14 cellular contexts compared by ENCODE assay signal in genomic region chr15:101062471-101063171, GRCh38.
DNase-seq lines count a peak whose midpoint lies in the region; ATAC-seq and TF ChIP-seq lines count a peak whose summit lies in the region.
"Had no signal": no experiment of that assay in that cellular context is flagged by ENCODE, and none has a peak within 500 bp of the region (broad histone marks: within the 10 kb centered on the region; RNA-seq: fewer than 3 reads in every experiment).

No MANE protein-coding gene starts in this region.

- peaks cover 3% of the 10 kb centered on the region for H3F3A ChIP-seq in neural progenitor cell (ENCODE audit: low read depth)
- H3F3A ChIP-seq in smooth muscle cell (ENCODE audit: low read depth): no peaks in the 10 kb centered on the region

- H3K27me3 ChIP-seq in H7 (ENCODE audit: control insufficient read depth, insufficient read depth, low read length) (no peaks in the 10 kb centered on the region), OCI-LY3 (ENCODE audit: low read depth, low read length) (no peaks in the 10 kb centered on the region), neural progenitor cell (no peaks in the 10 kb centered on the region), smooth muscle cell (ENCODE audit: low read depth) (no peaks in the 10 kb centered on the region)

- peak overlapping the region; percentile 44 for H3K27ac ChIP-seq in OCI-LY3 (ENCODE audit: low read length)
- no peak overlapping the region for H3K27ac ChIP-seq in neural progenitor cell
- H3K27ac ChIP-seq in smooth muscle cell (ENCODE audit: low read depth): no peak overlapping the region

- H3K79me2 ChIP-seq in OCI-LY3 (ENCODE audit: low read length): no peaks in the 10 kb centered on the region
- no peaks in the 10 kb centered on the region for H3K79me2 ChIP-seq in neural progenitor cell (ENCODE audit: low read depth)
- no peaks in the 10 kb centered on the region for H3K79me2 ChIP-seq in smooth muscle cell (ENCODE audit: low read depth)

- H3K4me3 Mint-ChIP-seq in neural progenitor cell: no peak overlapping the region
- H3K4me3 Mint-ChIP-seq in activated T-helper 1 cell treated with anti-CD3 and anti-CD28 coated beads, Interleukin-12 subunit alpha, Interleukin-12 subunit beta, Interleukin-2, Interleukin-4 antibody, amounts not matched to agents 30 ng/mL and 10 ng/mL and 1 ng/mL, durations not matched to agents 14 hours and 24 hours and 36 hours: no peak overlapping the region
- H3K4me3 Mint-ChIP-seq: T-helper 1 cell treated with Interleukin-12 subunit alpha and Interleukin-12 subunit beta and Interleukin-4 antibody, amounts not matched to agents 30 μg/mL and 1 μg/mL, for 36 hours had no signal

- H3K4me1 Mint-ChIP-seq in neural progenitor cell: peaks cover 25% of the 10 kb centered on the region
- no peaks in the 10 kb centered on the region for H3K4me1 Mint-ChIP-seq in activated T-helper 1 cell treated with anti-CD3 and anti-CD28 coated beads, Interleukin-12 subunit alpha, Interleukin-12 subunit beta, Interleukin-2, Interleukin-4 antibody, amounts not matched to agents 30 ng/mL and 10 ng/mL and 1 ng/mL, durations not matched to agents 14 hours and 24 hours and 36 hours (ENCODE audit: low read depth)

- H3K9me3 ChIP-seq in OCI-LY3 (ENCODE audit: insufficient read depth, low read length) (no peaks in the 10 kb centered on the region), neural progenitor cell (ENCODE audit: low read depth) (no peaks in the 10 kb centered on the region), smooth muscle cell (replicated peaks; ENCODE audit: low read depth) (no peaks in the 10 kb centered on the region)
- H3K9me3 ChIP-seq: thoracic aorta had no signal

- H3K9me3 Mint-ChIP-seq in neural progenitor cell: peaks cover 7% of the 10 kb centered on the region
- H3K9me3 Mint-ChIP-seq in activated T-helper 1 cell treated with anti-CD3 and anti-CD28 coated beads, Interleukin-12 subunit alpha, Interleukin-12 subunit beta, Interleukin-2, Interleukin-4 antibody, amounts not matched to agents 30 ng/mL and 10 ng/mL and 1 ng/mL, durations not matched to agents 14 hours and 24 hours and 36 hours: no peaks in the 10 kb centered on the region
- H3K9me3 Mint-ChIP-seq: T-helper 1 cell treated with Interleukin-12 subunit alpha and Interleukin-12 subunit beta and Interleukin-4 antibody, amounts not matched to agents 30 μg/mL and 1 μg/mL, for 36 hours had no signal

- peaks cover 1% of the 10 kb centered on the region for H3K36me3 Mint-ChIP-seq in neural progenitor cell
- no peaks in the 10 kb centered on the region for H3K36me3 Mint-ChIP-seq in activated T-helper 1 cell treated with anti-CD3 and anti-CD28 coated beads, Interleukin-12 subunit alpha, Interleukin-12 subunit beta, Interleukin-2, Interleukin-4 antibody, amounts not matched to agents 30 ng/mL and 10 ng/mL and 1 ng/mL, durations not matched to agents 14 hours and 24 hours and 36 hours (ENCODE audit: low read depth)

- TF ChIP-seq CTCF in OCI-LY3 (IDR thresholded peaks at IDR 0.05; ENCODE audit: low read depth, low read length) (no peak), neural progenitor cell (IDR thresholded peaks at IDR 0.05) (no peak), smooth muscle cell (IDR thresholded peaks at IDR 0.05; ENCODE audit: borderline replicate concordance, insufficient read depth, poor library complexity, severe bottlenecking) (no peak)

- H3K36me3 ChIP-seq in H7 (replicated peaks; ENCODE audit: control insufficient read depth, insufficient read depth, low read length) (no peaks in the 10 kb centered on the region), OCI-LY3 (replicated peaks; ENCODE audit: low read depth, low read length) (peaks cover 78% of the 10 kb centered on the region), neural progenitor cell (no peaks in the 10 kb centered on the region), smooth muscle cell (ENCODE audit: low read depth) (no peaks in the 10 kb centered on the region)

- H3K9ac ChIP-seq in OCI-LY3 (ENCODE audit: low read length) (no peak overlapping the region), neural progenitor cell (no peak overlapping the region), smooth muscle cell (ENCODE audit: low read depth) (no peak overlapping the region)

- peaks cover 7% of the 10 kb centered on the region for H3K27me3 Mint-ChIP-seq in neural progenitor cell (ENCODE audit: insufficient read depth, low read depth)
- peaks cover 3% of the 10 kb centered on the region for H3K27me3 Mint-ChIP-seq in activated T-helper 1 cell treated with anti-CD3 and anti-CD28 coated beads, Interleukin-12 subunit alpha, Interleukin-12 subunit beta, Interleukin-2, Interleukin-4 antibody, amounts not matched to agents 30 ng/mL and 10 ng/mL and 1 ng/mL, durations not matched to agents 14 hours and 24 hours and 36 hours (ENCODE audit: insufficient read depth)

- H2AFZ ChIP-seq in OCI-LY3 (ENCODE audit: low read depth, low read length) (no peak overlapping the region), neural progenitor cell (replicated peaks) (no peak overlapping the region), smooth muscle cell (ENCODE audit: low read depth) (no peak overlapping the region)

- H3K27ac Mint-ChIP-seq in neural progenitor cell: peak overlapping the region; percentile 76
- no peak overlapping the region for H3K27ac Mint-ChIP-seq in activated T-helper 1 cell treated with anti-CD3 and anti-CD28 coated beads, Interleukin-12 subunit alpha, Interleukin-12 subunit beta, Interleukin-2, Interleukin-4 antibody, amounts not matched to agents 30 ng/mL and 10 ng/mL and 1 ng/mL, durations not matched to agents 14 hours and 24 hours and 36 hours
- H3K27ac Mint-ChIP-seq: T-helper 1 cell treated with Interleukin-12 subunit alpha and Interleukin-12 subunit beta and Interleukin-4 antibody, amounts not matched to agents 30 μg/mL and 1 μg/mL, for 36 hours had no signal

- ATAC-seq in GM18519 (IDR thresholded peaks at IDR 0.05; ENCODE audit: low FRiP score, unreplicated experiment): peak; percentile 43

- 83% methylated on average over 18 of the region's 18 CpGs for WGBS in smooth muscle cell (ENCODE audit: low lambda C conversion rate)

- H4K20me1 ChIP-seq in OCI-LY3 (ENCODE audit: insufficient read depth, low read length): 0 out of 2 replicates have a peak, but pooled peaks cover 12% of the 10 kb centered on the region
- no peaks in the 10 kb centered on the region for H4K20me1 ChIP-seq in neural progenitor cell (ENCODE audit: low read depth)
- H4K20me1 ChIP-seq in smooth muscle cell (ENCODE audit: low read depth): no peaks in the 10 kb centered on the region

- intact Hi-C loops in activated T-helper 1 cell treated with anti-CD3 and anti-CD28 coated beads, Interleukin-12 subunit alpha, Interleukin-12 subunit beta, Interleukin-2, Interleukin-4 antibody, amounts not matched to agents 30 ng/mL and 10 ng/mL and 1 ng/mL, durations not matched to agents 14 hours and 24 hours and 36 hours (cut with micrococcal nuclease): no loop called here

- DNase-seq in H7 (peak; percentile 79), neural progenitor cell (ENCODE audit: low spot score) (no peak), smooth muscle cell (lab: John Stamatoyannopoulos, UW; ENCODE audit: unreplicated experiment) (no peak)
- DNase-seq in central memory CD4-positive, alpha-beta T cell: no peak
- no peak for DNase-seq in activated effector memory CD4-positive, alpha-beta T cell treated with Interleukin-2 at 50 U/mL for 16 hours
- DNase-seq in activated T-helper 1 cell treated with anti-CD3 and anti-CD28 coated beads, Interleukin-12 subunit alpha, Interleukin-12 subunit beta, Interleukin-2, Interleukin-4 antibody, amounts not matched to agents 30 ng/mL and 10 ng/mL and 1 ng/mL, durations not matched to agents 14 hours and 24 hours and 36 hours (ENCODE audit: low spot score): no peak
- DNase-seq: effector CD4-positive, alpha-beta T cell; glutamatergic neuron; HCEC 1CT; NCI-H1105 treated with DMSO at 0.1 percent for 48 hours had no signal

- H3K4me2 ChIP-seq in OCI-LY3 (ENCODE audit: low read length) (peak overlapping the region; percentile 50), neural progenitor cell (no peak overlapping the region), smooth muscle cell (no peak overlapping the region)

- H3K4me3 ChIP-seq in H7 (ENCODE audit: insufficient read depth, low read depth, low read length) (no peak overlapping the region), OCI-LY3 (ENCODE audit: low read length) (no peak overlapping the region), neural progenitor cell (no peak overlapping the region), smooth muscle cell (no peak overlapping the region)
- H3K4me3 ChIP-seq: thoracic aorta had no signal

- H3K4me1 ChIP-seq in OCI-LY3 (ENCODE audit: low read length): peaks cover 23% of the 10 kb centered on the region
- H3K4me1 ChIP-seq in neural progenitor cell: peaks cover 21% of the 10 kb centered on the region
- peaks cover 20% of the 10 kb centered on the region for H3K4me1 ChIP-seq in smooth muscle cell (ENCODE audit: low read depth)
